Comparison of ENCODE assay signal across 22 cellular contexts in the genomic region with DNA sequence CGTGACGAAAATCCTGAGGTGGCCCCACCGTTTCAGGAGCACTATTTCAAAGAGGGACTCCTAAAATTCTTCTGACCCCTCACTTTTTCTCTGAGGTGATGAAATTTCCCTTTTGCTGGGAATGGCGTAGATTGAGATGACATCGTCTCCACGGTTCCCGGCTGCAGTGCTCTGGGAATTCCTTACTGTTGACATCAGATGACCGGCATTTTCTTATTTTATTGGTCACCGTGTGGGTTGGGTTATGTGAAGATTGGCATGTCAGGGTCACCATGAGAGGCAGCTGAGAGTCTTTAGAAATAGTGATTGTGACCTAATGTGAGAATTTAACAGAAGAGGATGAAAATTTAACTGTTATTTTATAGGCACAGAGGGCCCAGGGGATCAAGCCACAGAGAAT.
A peak's percentile ranks its signal among the peaks of the same experiment; 100 is the strongest.
DNase-seq lines count a peak whose midpoint lies in the region; FAIRE-seq and TF ChIP-seq lines count a peak whose summit lies in the region.
"Had no signal": no experiment of that assay in that cellular context is flagged by ENCODE, and none has a peak within 500 bp of the region (broad histone marks: within the 10 kb centered on the region; RNA-seq: fewer than 3 reads in every experiment).

No MANE protein-coding gene starts in this region.

- no peak overlapping the region for H3K4me2 ChIP-seq in mesenchymal stem cell (ENCODE audit: low read length, poor library complexity, severe bottlenecking)

- no peak overlapping the region for H2BK15ac ChIP-seq in mesenchymal stem cell (ENCODE audit: low read depth, poor library complexity, severe bottlenecking)

- no peaks in the 10 kb centered on the region for H3K79me1 ChIP-seq in mesenchymal stem cell (replicated peaks; ENCODE audit: low read length, poor library complexity, severe bottlenecking)

- H3K4me1 ChIP-seq in mesenchymal stem cell (ENCODE audit: control insufficient read depth, insufficient read depth, low read depth, low read length) (no peaks in the 10 kb centered on the region), small intestine (ENCODE audit: control insufficient read depth in 2 of 2, insufficient read depth in 1 of 2, low read depth in 1 of 2, low read length in 1 of 2) (no peaks in the 10 kb centered on the region)
- H3K4me1 ChIP-seq: BE2C, HAP-1 had no signal

- no peak overlapping the region for H3K14ac ChIP-seq in mesenchymal stem cell (ENCODE audit: low read length in 2 of 2)

- H3K27ac ChIP-seq in mesenchymal stem cell (ENCODE audit: low read length, poor library complexity, severe bottlenecking) = no peak overlapping the region
- H3K27ac ChIP-seq in small intestine (ENCODE audit: low read depth in 1 of 2, low read length in 1 of 2) = no peak overlapping the region

- H3K27me3 Mint-ChIP-seq in chondrocyte (ENCODE audit: low read depth) = peaks cover 7% of the 10 kb centered on the region
- H3K27me3 Mint-ChIP-seq: CD4-positive, CD25-positive, alpha-beta regulatory T cell had no signal

- H3K4me3 ChIP-seq in mesenchymal stem cell (ENCODE audit: insufficient read depth in 1 of 2, low read depth in 1 of 2, low read length in 2 of 2) (no peak overlapping the region), small intestine (ENCODE audit: low read depth in 1 of 2, low read length in 2 of 2) (no peak overlapping the region)
- H3K4me3 ChIP-seq: HAP-1 had no signal

- no peaks in the 10 kb centered on the region for H3K36me3 ChIP-seq in mesenchymal stem cell (ENCODE audit: control insufficient read depth in 1 of 2, insufficient read depth in 2 of 2, low read depth in 1 of 2, low read length in 2 of 2)
- H3K36me3 ChIP-seq in small intestine (ENCODE audit: control insufficient read depth in 2 of 2, insufficient read depth in 2 of 2, low read length in 2 of 2) = no peaks in the 10 kb centered on the region
- H3K36me3 ChIP-seq: BE2C, HAP-1 had no signal

- H3K9me3 ChIP-seq in mesenchymal stem cell (ENCODE audit: control insufficient read depth, low read length) (no peaks in the 10 kb centered on the region), small intestine (ENCODE audit: control insufficient read depth, low read depth) (no peaks in the 10 kb centered on the region)
- H3K9me3 ChIP-seq: BE2C, HAP-1 had no signal

- H3K36me3 Mint-ChIP-seq in chondrocyte (ENCODE audit: low read depth) = no peaks in the 10 kb centered on the region
- H3K36me3 Mint-ChIP-seq: CD4-positive, CD25-positive, alpha-beta regulatory T cell; CD8-positive, alpha-beta memory T cell had no signal

- 77% methylated on average over 9 of the region's 9 CpGs for WGBS in mesenchymal stem cell
- WGBS in small intestine, 3 donors = 88 to 89% (median 89%) methylated on average over 9 of the region's 9 CpGs

- peaks cover 15% of the 10 kb centered on the region for H3K4me1 Mint-ChIP-seq in chondrocyte (ENCODE audit: low read depth)
- H3K4me1 Mint-ChIP-seq: CD4-positive, CD25-positive, alpha-beta regulatory T cell had no signal

- no peak overlapping the region for H3K4me3 Mint-ChIP-seq in chondrocyte (ENCODE audit: unreplicated experiment)
- H3K4me3 Mint-ChIP-seq: CD4-positive, CD25-positive, alpha-beta regulatory T cell; CD8-positive, alpha-beta memory T cell had no signal

- FAIRE-seq in small intestine (lab: Jason Lieb, UNC) = no peak
- FAIRE-seq: A204.1, GM12892, GM18507, H1 had no signal

- no peak for TF ChIP-seq CTCF in chondrocyte (IDR thresholded peaks at IDR 0.05)

- H3K27ac Mint-ChIP-seq in chondrocyte (ENCODE audit: unreplicated experiment) = peak overlapping the region; percentile 8
- H3K27ac Mint-ChIP-seq: CD4-positive, CD25-positive, alpha-beta regulatory T cell had no signal

- H3K18ac ChIP-seq in mesenchymal stem cell (ENCODE audit: low read depth in 1 of 2, low read length in 2 of 2) = no peak overlapping the region

- H4K91ac ChIP-seq in mesenchymal stem cell (ENCODE audit: low read length) = no peak overlapping the region

- H3K4ac ChIP-seq in mesenchymal stem cell (ENCODE audit: low read depth in 1 of 2, low read length in 2 of 2) = no peak overlapping the region

- H3K9ac ChIP-seq in mesenchymal stem cell (ENCODE audit: low read length) = no peak overlapping the region

- H3K27me3 ChIP-seq in mesenchymal stem cell (ENCODE audit: control insufficient read depth in 1 of 2, insufficient read depth in 1 of 2, low read length in 2 of 2) (peaks cover 0 to 3% of the 10 kb centered on the region in 2 experiments), small intestine (ENCODE audit: control insufficient read depth in 2 of 2, insufficient read depth in 2 of 2, low read length in 2 of 2) (no peaks in the 10 kb centered on the region)
- H3K27me3 ChIP-seq: BE2C had no signal

- H2BK120ac ChIP-seq in mesenchymal stem cell (ENCODE audit: low read depth, low read length) = no peak overlapping the region

- no peak overlapping the region for H4K8ac ChIP-seq in mesenchymal stem cell (ENCODE audit: low read length)

- no peak overlapping the region for H2BK12ac ChIP-seq in mesenchymal stem cell (ENCODE audit: low read length in 2 of 2)

- H2AFZ ChIP-seq in mesenchymal stem cell (ENCODE audit: low read depth, low read length) = no peak overlapping the region

- H3K9me3 Mint-ChIP-seq in chondrocyte (ENCODE audit: low read depth) = no peaks in the 10 kb centered on the region
- H3K9me3 Mint-ChIP-seq: CD4-positive, CD25-positive, alpha-beta regulatory T cell; CD8-positive, alpha-beta memory T cell had no signal

- DNase-seq in ELF-1 (ENCODE audit: low read depth, low spot score) (peak; percentile 29), chondrocyte (ENCODE audit: low spot score) (no peak), mesenchymal stem cell (peak; percentile 5), activated gamma-delta T cell treated with Interleukin-2 at 50 U/mL for 16 hours (no peak), SW 1271 (lab: John Stamatoyannopoulos, UW) (no peak), small intestine (no peak)
- DNase-seq in effector CD8-positive, alpha-beta T cell (lab: John Stamatoyannopoulos, UW) = no peak
- DNase-seq: ACHN; BE2C; C1 segment of cervical spinal cord; CD4-positive, CD25-positive, alpha-beta regulatory T cell; CD8-positive, alpha-beta memory T cell; COR-L47; DMS 273 treated with DMSO at 0.1 percent for 48 hours; DMS53; DND-41; GDM1 had no signal

- no peak overlapping the region for H2BK5ac ChIP-seq in mesenchymal stem cell (ENCODE audit: low read depth, low read length, poor library complexity, severe bottlenecking)

- no peak overlapping the region for H3K23ac ChIP-seq in mesenchymal stem cell (ENCODE audit: low read length in 2 of 2)

- H2AK5ac ChIP-seq in mesenchymal stem cell (ENCODE audit: low read length, severe bottlenecking) = no peak overlapping the region

Comparison
In these comparisons a context has a peak if more than half of its experiments do, and no peak if none do; other contexts are left out.
1. DNase-seq: peak in ELF-1 (single experiment) and mesenchymal stem cell (single experiment); none in chondrocyte (single experiment), effector CD8-positive, alpha-beta T cell (single experiment), activated gamma-delta T cell treated with Interleukin-2 at 50 U/mL for 16 hours (single experiment), SW 1271 (0 of 2) and small intestine (single experiment).